ENCODE assay signal across 1 cellular context in genomic region chr2:1685078-1685956, GRCh38.
TF ChIP-seq lines count a peak whose summit lies in the region.

No MANE protein-coding gene starts in this region.

TF ChIP-seq in A549, 52 proteins besides CTCF, POLR2A, EP300 and RAD21 (continued from another document):
- TF ChIP-seq BCL3 (IDR thresholded peaks at IDR 0.05) = no peak
- TF ChIP-seq MYC (IDR thresholded peaks at IDR 0.05; ENCODE audit: borderline replicate concordance, low read length) = no peak
- no peak for TF ChIP-seq FOXS1 (CRISPR knock-in tag; IDR thresholded peaks at IDR 0.05)
- no peak for TF ChIP-seq NFE2L2 (conservative IDR thresholded peaks at IDR 0.05; ENCODE audit: low read length)
- TF ChIP-seq RARB (CRISPR knock-in tag; IDR thresholded peaks at IDR 0.05) = no peak
- no peak for TF ChIP-seq HOXB5 (CRISPR knock-in tag; IDR thresholded peaks at IDR 0.05)
- TF ChIP-seq USF2 (IDR thresholded peaks at IDR 0.05) = no peak
- TF ChIP-seq CBX2 (IDR thresholded peaks at IDR 0.05; ENCODE audit: borderline replicate concordance, low read depth) = no peak
- no peak for TF ChIP-seq CHD2 (IDR thresholded peaks at IDR 0.05; ENCODE audit: low read length, partially characterized antibody)
- no peak for TF ChIP-seq TFCP2L1 (CRISPR knock-in tag; IDR thresholded peaks at IDR 0.05)
- TF ChIP-seq, protein P1, sequence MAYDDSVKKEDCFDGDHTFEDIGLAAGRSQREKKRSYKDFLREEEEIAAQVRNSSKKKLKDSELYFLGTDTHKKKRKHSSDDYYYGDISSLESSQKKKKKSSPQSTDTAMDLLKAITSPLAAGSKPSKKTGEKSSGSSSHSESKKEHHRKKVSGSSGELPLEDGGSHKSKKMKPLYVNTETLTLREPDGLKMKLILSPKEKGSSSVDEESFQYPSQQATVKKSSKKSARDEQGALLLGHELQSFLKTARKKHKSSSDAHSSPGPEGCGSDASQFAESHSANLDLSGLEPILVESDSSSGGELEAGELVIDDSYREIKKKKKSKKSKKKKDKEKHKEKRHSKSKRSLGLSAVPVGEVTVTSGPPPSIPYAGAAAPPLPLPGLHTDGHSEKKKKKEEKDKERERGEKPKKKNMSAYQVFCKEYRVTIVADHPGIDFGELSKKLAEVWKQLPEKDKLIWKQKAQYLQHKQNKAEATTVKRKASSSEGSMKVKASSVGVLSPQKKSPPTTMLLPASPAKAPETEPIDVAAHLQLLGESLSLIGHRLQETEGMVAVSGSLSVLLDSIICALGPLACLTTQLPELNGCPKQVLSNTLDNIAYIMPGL (CRISPR knock-in tag; IDR thresholded peaks at IDR 0.05; ENCODE audit: borderline replicate concordance) = no peak
